1 cellular context compared by ENCODE assay signal in genomic region chr22:50714150-50714549, GRCh38.
TF ChIP-seq lines count a peak whose summit lies in the region.

No MANE protein-coding gene starts in this region.

TF ChIP-seq in HepG2, 621 proteins besides CTCF, POLR2A, EP300 and RAD21:
- no peak for TF ChIP-seq TOE1 (CRISPR knock-in tag; IDR thresholded peaks at IDR 0.05)
- TF ChIP-seq YEATS2 (CRISPR knock-in tag; IDR thresholded peaks at IDR 0.05; ENCODE audit: borderline replicate concordance): no peak
- no peak for TF ChIP-seq FOXO1 (CRISPR knock-in tag; IDR thresholded peaks at IDR 0.05)
- TF ChIP-seq, protein P1, sequence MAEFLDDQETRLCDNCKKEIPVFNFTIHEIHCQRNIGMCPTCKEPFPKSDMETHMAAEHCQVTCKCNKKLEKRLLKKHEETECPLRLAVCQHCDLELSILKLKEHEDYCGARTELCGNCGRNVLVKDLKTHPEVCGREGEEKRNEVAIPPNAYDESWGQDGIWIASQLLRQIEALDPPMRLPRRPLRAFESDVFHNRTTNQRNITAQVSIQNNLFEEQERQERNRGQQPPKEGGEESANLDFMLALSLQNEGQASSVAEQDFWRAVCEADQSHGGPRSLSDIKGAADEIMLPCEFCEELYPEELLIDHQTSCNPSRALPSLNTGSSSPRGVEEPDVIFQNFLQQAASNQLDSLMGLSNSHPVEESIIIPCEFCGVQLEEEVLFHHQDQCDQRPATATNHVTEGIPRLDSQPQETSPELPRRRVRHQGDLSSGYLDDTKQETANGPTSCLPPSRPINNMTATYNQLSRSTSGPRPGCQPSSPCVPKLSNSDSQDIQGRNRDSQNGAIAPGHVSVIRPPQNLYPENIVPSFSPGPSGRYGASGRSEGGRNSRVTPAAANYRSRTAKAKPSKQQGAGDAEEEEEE (CRISPR knock-in tag; IDR thresholded peaks at IDR 0.05; ENCODE audit: borderline replicate concordance): no peak
- no peak for TF ChIP-seq SRY (CRISPR knock-in tag; IDR thresholded peaks at IDR 0.05)
- TF ChIP-seq NFE2 (CRISPR knock-in tag; IDR thresholded peaks at IDR 0.05): no peak
- TF ChIP-seq CBX1 (IDR thresholded peaks at IDR 0.05; ENCODE audit: low read depth): no peak
- no peak for TF ChIP-seq HNRNPH1 (optimal IDR thresholded peaks at IDR 0.05; ENCODE audit: low read depth, low read length)
- TF ChIP-seq ZNF766 (CRISPR knock-in tag; IDR thresholded peaks at IDR 0.05; ENCODE audit: borderline replicate concordance): no peak
- TF ChIP-seq LCORL (IDR thresholded peaks at IDR 0.05): no peak
- no peak for TF ChIP-seq LCORL (CRISPR knock-in tag; IDR thresholded peaks at IDR 0.05)
- TF ChIP-seq ZNF276 (CRISPR knock-in tag; IDR thresholded peaks at IDR 0.05; ENCODE audit: low read depth): no peak
- no peak for TF ChIP-seq KDM2A (CRISPR knock-in tag; IDR thresholded peaks at IDR 0.05; ENCODE audit: borderline replicate concordance, low read depth)
- no peak for TF ChIP-seq ZNF235 (CRISPR knock-in tag; IDR thresholded peaks at IDR 0.05; ENCODE audit: borderline replicate concordance)
